In the genomic region with DNA sequence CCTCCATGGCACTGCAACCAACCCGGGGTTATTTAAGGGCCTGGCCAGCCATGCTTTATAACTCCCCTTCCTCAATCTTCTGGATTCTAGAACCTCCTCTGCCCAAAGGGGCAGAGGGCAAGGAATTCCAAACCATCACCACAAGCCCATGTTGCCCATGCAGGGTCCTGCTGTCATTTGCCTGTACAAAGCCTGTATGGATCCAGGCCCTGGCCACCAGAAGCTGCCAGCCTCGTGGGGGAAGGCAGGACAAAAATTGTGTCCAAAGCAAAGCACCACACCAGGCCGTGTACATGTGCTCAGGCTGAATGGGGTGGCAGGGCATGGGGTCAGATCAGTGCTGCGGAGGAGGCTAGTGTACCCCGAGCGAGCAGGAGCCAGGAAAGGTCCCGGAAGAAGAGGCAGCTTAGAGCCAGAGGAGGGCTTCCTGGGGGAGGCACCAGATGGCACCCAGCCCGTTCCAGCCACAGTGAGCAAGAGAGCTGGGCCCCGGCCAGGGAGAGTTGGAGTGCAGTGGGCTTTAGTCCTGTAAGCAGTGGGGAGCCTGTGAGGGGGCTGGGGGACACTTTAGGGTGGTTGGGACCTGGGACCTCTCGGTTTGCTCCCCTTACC, we compare ENCODE assay signal across 16 cellular contexts. TPM values are rescaled to one million over a fixed set of nuclear protein-coding genes. Genes with fewer than 3 reads are reported as not detected.
DNase-seq lines count a peak whose midpoint lies in the region; ATAC-seq and TF ChIP-seq lines count a peak whose summit lies in the region.
"Had no signal": no experiment of that assay in that cellular context is flagged by ENCODE, and none has a peak within 500 bp of the region (broad histone marks: within the 10 kb centered on the region; RNA-seq: fewer than 3 reads in every experiment).

No MANE protein-coding gene starts in this region.

- POLR2A ChIA-PET in IMR-90 (lab: Charles Lee; ENCODE audit: unreplicated experiment) (no interaction called here), MCF 10A (lab: Yijun Ruan, JAX) (no interaction called here)

- H3K23ac ChIP-seq in IMR-90 (ENCODE audit: low read depth, low read length) = no peak overlapping the region

- no peak overlapping the region for H3K18ac ChIP-seq in IMR-90 (ENCODE audit: low read depth, low read length)

- H3K27ac Mint-ChIP-seq in MCF 10A (ENCODE audit: low read depth, unreplicated experiment) = peak overlapping the region; percentile 64
- H3K27ac Mint-ChIP-seq: activated CD8-positive, alpha-beta T cell treated with anti-CD3 and anti-CD28 coated beads for 36 hours; CD4-positive, alpha-beta T cell had no signal

- H3K4me3 Mint-ChIP-seq in MCF 10A (ENCODE audit: unreplicated experiment) = no peak overlapping the region
- H3K4me3 Mint-ChIP-seq: activated CD8-positive, alpha-beta T cell treated with anti-CD3 and anti-CD28 coated beads for 36 hours; CD4-positive, alpha-beta T cell; natural killer cell treated with Interleukin-12 subunit alpha and Interleukin-12 subunit beta and Interleukin-15 and Interleukin-18, amount 100 ng/mL, for 72 hours had no signal

- H2AFZ ChIP-seq in IMR-90 (replicated peaks; ENCODE audit: low read length, poor library complexity) = no peak overlapping the region

- in situ Hi-C loops in IMR-90 (cut with MboI; ENCODE audit: low sequenced_read_pairs) = no loop called here

- H4K5ac ChIP-seq in IMR-90 (ENCODE audit: low read depth, low read length) = no peak overlapping the region

- H3K4me1 Mint-ChIP-seq in MCF 10A (ENCODE audit: insufficient read depth, unreplicated experiment) = peaks cover 11% of the 10 kb centered on the region

- no peak overlapping the region for H2BK120ac ChIP-seq in IMR-90 (ENCODE audit: low read depth, low read length)

- H3K4me3 ChIP-seq in IMR-90 (ENCODE audit: insufficient read depth, low read depth, low read length) (no peak overlapping the region), right lobe of liver (no peak overlapping the region), stomach smooth muscle (ENCODE audit: low read length in 2 of 2) (no peak overlapping the region)

- H3K9me1 ChIP-seq in IMR-90 (ENCODE audit: insufficient read depth, low read length) = peaks cover 26% of the 10 kb centered on the region

- no peak overlapping the region for H2BK15ac ChIP-seq in IMR-90 (ENCODE audit: low read depth, low read length)

- no peak overlapping the region for H4K91ac ChIP-seq in IMR-90 (ENCODE audit: insufficient read depth, low read depth, low read length)

- no peaks in the 10 kb centered on the region for H3K27me3 Mint-ChIP-seq in MCF 10A (ENCODE audit: insufficient read depth, unreplicated experiment)
- H3K27me3 Mint-ChIP-seq: activated CD8-positive, alpha-beta T cell treated with anti-CD3 and anti-CD28 coated beads for 36 hours; CD4-positive, alpha-beta T cell; natural killer cell treated with Interleukin-12 subunit alpha and Interleukin-12 subunit beta and Interleukin-15 and Interleukin-18, amount 100 ng/mL, for 72 hours had no signal

- H3K9me3 Mint-ChIP-seq in MCF 10A (ENCODE audit: unreplicated experiment) = no peaks in the 10 kb centered on the region
- H3K9me3 Mint-ChIP-seq: activated CD8-positive, alpha-beta T cell treated with anti-CD3 and anti-CD28 coated beads for 36 hours; CD4-positive, alpha-beta T cell; natural killer cell treated with Interleukin-12 subunit alpha and Interleukin-12 subunit beta and Interleukin-15 and Interleukin-18, amount 100 ng/mL, for 72 hours had no signal

- no peak for TF ChIP-seq CTCF in IMR-90 (conservative IDR thresholded peaks at IDR 0.05; ENCODE audit: low read depth, low read length)
- no peak for TF ChIP-seq CTCF in MCF 10A (IDR thresholded peaks at IDR 0.05; ENCODE audit: unreplicated experiment)
- no peak for TF ChIP-seq CTCF in right lobe of liver (IDR thresholded peaks at IDR 0.05)

- TF ChIP-seq POLR2A in IMR-90 (IDR thresholded peaks at IDR 0.05; ENCODE audit: low read depth, low read length) = no peak
- no peak for TF ChIP-seq POLR2A in right lobe of liver (IDR thresholded peaks at IDR 0.05)

- H2AK9ac ChIP-seq in IMR-90 (replicated peaks; ENCODE audit: low read depth, low read length, poor library complexity) = no peak overlapping the region

- H3K36me3 ChIP-seq in IMR-90 (ENCODE audit: control insufficient read depth, insufficient read depth, low read length) (peaks cover 93% of the 10 kb centered on the region), right lobe of liver (peaks cover 0 to 78% (median 36%) of the 10 kb centered on the region in 4 donors), stomach smooth muscle (ENCODE audit: control insufficient read depth in 2 of 2, insufficient read depth in 2 of 2, low read length in 2 of 2) (peaks cover 49 to 66% of the 10 kb centered on the region in 2 donors)

- DNase-seq in IMR-90 = no peak
- DNase-seq in MCF 10A (ENCODE audit: unreplicated experiment) = no peak
- no peak for DNase-seq in right lobe of liver
- no peak for DNase-seq in foreskin melanocyte
- DNase-seq: activated CD8-positive, alpha-beta T cell treated with anti-CD3 and anti-CD28 coated beads for 36 hours; activated naive CD4-positive, alpha-beta T cell treated with anti-CD3 and anti-CD28 coated beads, Interleukin-2, amount 50 U/mL, for 16 hours; CD4-positive, alpha-beta T cell; cortex of kidney; NCI-H1105; NCI-H345; T1000 had no signal

- peaks cover 95% of the 10 kb centered on the region for H3K36me3 Mint-ChIP-seq in MCF 10A (ENCODE audit: insufficient read depth, unreplicated experiment)

- H2AK5ac ChIP-seq in IMR-90 (ENCODE audit: low read depth, low read length) = no peak overlapping the region

- H2BK5ac ChIP-seq in IMR-90 (ENCODE audit: low read depth, low read length, poor library complexity, severe bottlenecking) = peak overlapping the region; percentile 23

- H3K79me1 ChIP-seq in IMR-90 (ENCODE audit: low read depth in 1 of 2, low read length in 2 of 2) = peaks cover 42 to 95% of the 10 kb centered on the region in 2 experiments

- no peak for TF ChIP-seq RAD21 in IMR-90 (IDR thresholded peaks at IDR 0.05; ENCODE audit: low read length)

- H3K27ac ChIP-seq in IMR-90 (ENCODE audit: insufficient read depth, low read length) = peak overlapping the region; percentile 22; the same call in 1 of the 2 replicates
- H3K27ac ChIP-seq in right lobe of liver = peak overlapping the region in 2 of 3 donors; percentile 43 to 63
- peak overlapping the region; percentile 84 for H3K27ac ChIP-seq in stomach smooth muscle (ENCODE audit: low read length)

- H3K9me3 ChIP-seq in IMR-90 (ENCODE audit: control insufficient read depth, insufficient read depth, low read length) = no peaks in the 10 kb centered on the region
- H3K9me3 ChIP-seq in right lobe of liver = no peaks in the 10 kb centered on the region
- H3K9me3 ChIP-seq in stomach smooth muscle (ENCODE audit: control insufficient read depth in 2 of 2, low read length in 2 of 2) = no peaks in the 10 kb centered on the region

- peaks cover 55% of the 10 kb centered on the region for H4K20me1 ChIP-seq in IMR-90 (ENCODE audit: insufficient read depth, low read length)

- CTCF ChIA-PET in IMR-90 (lab: Yijun Ruan, JAX) (no interaction called here), MCF 10A (lab: Yijun Ruan, JAX) (no interaction called here)

- H3K27me3 ChIP-seq in IMR-90 (ENCODE audit: control insufficient read depth, insufficient read depth, low read length) (no peaks in the 10 kb centered on the region), right lobe of liver (no peaks in the 10 kb centered on the region), stomach smooth muscle (ENCODE audit: control insufficient read depth in 1 of 2, insufficient read depth in 2 of 2, low read length in 2 of 2) (no peaks in the 10 kb centered on the region)

- no peak overlapping the region for H3K9ac ChIP-seq in IMR-90 (ENCODE audit: low read depth, low read length)
- peak overlapping the region in 1 of 2 donors; percentile 24 for H3K9ac ChIP-seq in stomach smooth muscle (ENCODE audit: low read length in 2 of 2)

- ATAC-seq in IMR-90 (ENCODE audit: low read depth) (no peak), right lobe of liver (no peak), HG02623 (IDR thresholded peaks at IDR 0.05; ENCODE audit: unreplicated experiment) (no peak), HG02571 (IDR thresholded peaks at IDR 0.05; ENCODE audit: unreplicated experiment) (no peak)
- ATAC-seq: activated CD8-positive, alpha-beta T cell treated with anti-CD3 and anti-CD28 coated beads for 36 hours; natural killer cell treated with Interleukin-12 subunit alpha and Interleukin-12 subunit beta and Interleukin-15 and Interleukin-18, amount 100 ng/mL, for 72 hours had no signal

- dilution Hi-C loops in IMR-90 (cut with HindIII; ENCODE audit: low sequenced_read_pairs, unreplicated experiment) = no loop called here

- no peak overlapping the region for H3K14ac ChIP-seq in IMR-90 (replicated peaks; ENCODE audit: low read depth, low read length)

- H3K56ac ChIP-seq in IMR-90 (ENCODE audit: extremely low read depth, insufficient read depth, low read length) = no peak overlapping the region

- no peak overlapping the region for H2BK20ac ChIP-seq in IMR-90 (ENCODE audit: low read depth, low read length)

- H4K8ac ChIP-seq in IMR-90 (ENCODE audit: low read depth in 2 of 2, low read length in 2 of 2) = 0 out of 4 replicates have a peak overlapping the region, but pooled peaks of 1 of the 2 experiments have one; percentile 42

- H3K4me1 ChIP-seq in IMR-90 (ENCODE audit: control insufficient read depth, insufficient read depth, low read length) (peaks cover 43% of the 10 kb centered on the region), right lobe of liver (peaks cover 0 to 54% (median 24%) of the 10 kb centered on the region in 4 donors), stomach smooth muscle (ENCODE audit: control insufficient read depth, insufficient read depth, low read length) (peaks cover 82% of the 10 kb centered on the region)

- H3K4ac ChIP-seq in IMR-90 (ENCODE audit: low read depth, low read length) = no peak overlapping the region

- intact Hi-C loops in IMR-90 (cut with micrococcal nuclease) (no loop called here), MCF 10A (cut with micrococcal nuclease) (no loop called here), right lobe of liver (cut with DNase I) (loop anchor here in 1 of 2 donors (10.0 kb wide), 1 partner anchor 54 kb away; no protein-coding TSS in a partner anchor)

- 91% methylated on average over 8 of the region's 10 CpGs; no CpG with 5 or more reads in 1 of the 2 experiments for WGBS in IMR-90 (ENCODE audit: extremely low coverage in 2 of 2, insufficient read length in 1 of 2), 2 experiments
- WGBS in right lobe of liver (ENCODE audit: insufficient coverage, low coverage, low lambda C conversion rate, missing lambda C conversion rate) = 37% methylated on average over 4 of the region's 10 CpGs

- H3K4me2 ChIP-seq in IMR-90 (ENCODE audit: low read depth, low read length) = no peak overlapping the region

- BruUV-seq in IMR-90 (replicated peaks; lab: Mats Ljungman, UMichigan) (no TSS peak), MCF 10A (replicated peaks; lab: Mats Ljungman, UMichigan) (no TSS peak)

TF ChIP-seq in IMR-90, 13 proteins besides CTCF, POLR2A, EP300 and RAD21 (continues in another document):
- no peak for TF ChIP-seq RCOR1 (IDR thresholded peaks at IDR 0.05; ENCODE audit: insufficient replicate concordance, low read length)

RNA-seq across cellular contexts. Expression of a gene that starts 35.8 kb away (rescaled TPM):
- total RNA-seq in IMR-90 (2012; rRNA removed) (0.18 TPM in 1 of 2 replicates, not detected in the other), MCF 10A (2022) (not detected in 2 replicates), right lobe of liver (10 to 100 TPM in 3 of 6 experiments, 1 to 10 TPM in 3; 2.2 to 45.3 (median 16.3) TPM)
- 0.97 and 0.99 TPM in 2 replicates for polyA plus RNA-seq in IMR-90 (2012; rRNA removed)
- polyA plus RNA-seq in IMR-90 (2012; cell fraction: cytosol; rRNA removed) = 0.27 and 0.67 TPM in 2 replicates
- polyA plus RNA-seq in IMR-90 (2012; cell fraction: nucleus; rRNA removed; ENCODE audit: low replicate concordance) = 8.4 and 12.7 TPM in 2 replicates
- total RNA-seq: RPMI7951 had no signal

Comparison
In these comparisons a context has a peak if more than half of its experiments do, and no peak if none do; other contexts are left out.
1. H3K27ac ChIP-seq: peak in every context shown above with its lines; median percentile 84 in stomach smooth muscle; 53 in right lobe of liver; 22 in IMR-90.